ENCODE assay signal across 8 cellular contexts in genomic region chr15:39801641-39802309, GRCh38. TPM values are rescaled to one million over a fixed set of nuclear protein-coding genes. Genes with fewer than 3 reads are reported as not detected.
DNase-seq lines count a peak whose midpoint lies in the region; ATAC-seq, FAIRE-seq and TF ChIP-seq lines count a peak whose summit lies in the region.

No MANE protein-coding gene starts in this region.

- H4K20me1 ChIP-seq in Loucy (ENCODE audit: insufficient read depth, low read length, poor library complexity, severe bottlenecking): no peaks in the 10 kb centered on the region

- no peak for FAIRE-seq in frontal cortex (lab: Jason Lieb, UNC)

- no peaks in the 10 kb centered on the region for H3K4me1 ChIP-seq in Loucy (ENCODE audit: insufficient read depth, low read length, poor library complexity, severe bottlenecking)

- no peak overlapping the region for H2AFZ ChIP-seq in Loucy (ENCODE audit: low read length)

- H3K4me3 ChIP-seq in Loucy (ENCODE audit: low read length, poor library complexity, severe bottlenecking) (no peak overlapping the region), cardiac fibroblast (replicated peaks in 1 of 2; ENCODE audit: low read depth in 2 of 2, low read length in 2 of 2) (no peak overlapping the region), retinal pigment epithelial cell (ENCODE audit: low read length) (no peak overlapping the region)

- H3K4me3 Mint-ChIP-seq in naive thymus-derived CD8-positive, alpha-beta T cell: no peak overlapping the region
- H3K4me3 Mint-ChIP-seq in activated T-helper 2 cell treated with anti-CD3 and anti-CD28 coated beads, Interferon-gamma antibody, Interleukin-2, Interleukin-4, amounts not matched to agents 10 μg/mL and 5 μg/mL and 100 μg/mL, durations not matched to agents 14 hours and 24 hours and 36 hours (ENCODE audit: low read depth): no peak overlapping the region

- H3K4me1 Mint-ChIP-seq in naive thymus-derived CD8-positive, alpha-beta T cell: no peaks in the 10 kb centered on the region
- H3K4me1 Mint-ChIP-seq in activated T-helper 2 cell treated with anti-CD3 and anti-CD28 coated beads, Interferon-gamma antibody, Interleukin-2, Interleukin-4, amounts not matched to agents 10 μg/mL and 5 μg/mL and 100 μg/mL, durations not matched to agents 14 hours and 24 hours and 36 hours (ENCODE audit: low read depth): no peaks in the 10 kb centered on the region

- H3K27ac Mint-ChIP-seq in naive thymus-derived CD8-positive, alpha-beta T cell: no peak overlapping the region
- H3K27ac Mint-ChIP-seq in activated T-helper 2 cell treated with anti-CD3 and anti-CD28 coated beads, Interferon-gamma antibody, Interleukin-2, Interleukin-4, amounts not matched to agents 10 μg/mL and 5 μg/mL and 100 μg/mL, durations not matched to agents 14 hours and 24 hours and 36 hours: no peak overlapping the region

- DNase-seq in DMS114 treated with DMSO at 0.1 percent for 48 hours (lab: John Stamatoyannopoulos, UW; ENCODE audit: unreplicated experiment) (peak; percentile 2), cardiac fibroblast (ENCODE audit: low read depth in 2 of 2) (peak in 1 of 2 donors; percentile 36), retinal pigment epithelial cell (ENCODE audit: low read depth) (no peak), frontal cortex (ENCODE audit: low spot score in 2 of 2) (no peak)
- no peak for DNase-seq in naive thymus-derived CD8-positive, alpha-beta T cell
- DNase-seq in activated T-helper 2 cell treated with anti-CD3 and anti-CD28 coated beads, Interferon-gamma antibody, Interleukin-2, Interleukin-4, amounts not matched to agents 10 μg/mL and 5 μg/mL and 100 μg/mL, durations not matched to agents 14 hours and 24 hours and 36 hours (ENCODE audit: low spot score): no peak

- H3K9me3 Mint-ChIP-seq in naive thymus-derived CD8-positive, alpha-beta T cell: no peaks in the 10 kb centered on the region
- no peaks in the 10 kb centered on the region for H3K9me3 Mint-ChIP-seq in activated T-helper 2 cell treated with anti-CD3 and anti-CD28 coated beads, Interferon-gamma antibody, Interleukin-2, Interleukin-4, amounts not matched to agents 10 μg/mL and 5 μg/mL and 100 μg/mL, durations not matched to agents 14 hours and 24 hours and 36 hours

- no peaks in the 10 kb centered on the region for H3F3A ChIP-seq in Loucy (ENCODE audit: low read depth)

- no peaks in the 10 kb centered on the region for H3K9me2 ChIP-seq in Loucy (replicated peaks; ENCODE audit: low read depth, low read length)

- peak; percentile 66 for ATAC-seq in GM19324 (IDR thresholded peaks at IDR 0.05; ENCODE audit: low FRiP score, unreplicated experiment)
- ATAC-seq in naive thymus-derived CD8-positive, alpha-beta T cell: no peak

- H3K36me3 Mint-ChIP-seq in naive thymus-derived CD8-positive, alpha-beta T cell: no peaks in the 10 kb centered on the region
- H3K36me3 Mint-ChIP-seq in activated T-helper 2 cell treated with anti-CD3 and anti-CD28 coated beads, Interferon-gamma antibody, Interleukin-2, Interleukin-4, amounts not matched to agents 10 μg/mL and 5 μg/mL and 100 μg/mL, durations not matched to agents 14 hours and 24 hours and 36 hours (ENCODE audit: low read depth): no peaks in the 10 kb centered on the region

- H3K36me3 ChIP-seq in Loucy (ENCODE audit: insufficient read depth, low read length): no peaks in the 10 kb centered on the region

- POLR2A ChIA-PET in naive thymus-derived CD8-positive, alpha-beta T cell (lab: Charles Lee): interaction anchor here (0.6 kb wide), 1 partner anchor 14 kb away, joined by 3 read pairs; no protein-coding TSS in a partner anchor

- H3K9ac ChIP-seq in Loucy (ENCODE audit: low read depth, low read length, poor library complexity, severe bottlenecking): no peak overlapping the region

- TF ChIP-seq CTCF in Loucy (conservative IDR thresholded peaks at IDR 0.05; ENCODE audit: low read length) (peak; percentile 62), cardiac fibroblast (IDR thresholded peaks at IDR 0.05; ENCODE audit: low read depth, low read length) (peak; percentile 41), retinal pigment epithelial cell (conservative IDR thresholded peaks at IDR 0.05; ENCODE audit: low read depth, low read length) (peak; percentile 58)

- H3K27me3 ChIP-seq in Loucy (ENCODE audit: insufficient read depth, low read length, poor library complexity, severe bottlenecking): no peaks in the 10 kb centered on the region

- intact Hi-C loops in activated T-helper 2 cell treated with anti-CD3 and anti-CD28 coated beads, Interferon-gamma antibody, Interleukin-2, Interleukin-4, amounts not matched to agents 10 μg/mL and 5 μg/mL and 100 μg/mL, durations not matched to agents 14 hours and 24 hours and 36 hours (cut with micrococcal nuclease): no loop called here

- H3K79me2 ChIP-seq in Loucy (ENCODE audit: insufficient read depth, low read length): no peaks in the 10 kb centered on the region

- no peaks in the 10 kb centered on the region for H3K9me3 ChIP-seq in Loucy (ENCODE audit: insufficient read depth, low read depth, low read length)

- H3K27me3 Mint-ChIP-seq in naive thymus-derived CD8-positive, alpha-beta T cell: peaks cover 8 to 55% (median 40%) of the 10 kb centered on the region in 5 donors
- H3K27me3 Mint-ChIP-seq in activated T-helper 2 cell treated with anti-CD3 and anti-CD28 coated beads, Interferon-gamma antibody, Interleukin-2, Interleukin-4, amounts not matched to agents 10 μg/mL and 5 μg/mL and 100 μg/mL, durations not matched to agents 14 hours and 24 hours and 36 hours (ENCODE audit: low read depth): peaks cover 28% of the 10 kb centered on the region

- H3K4me2 ChIP-seq in Loucy (ENCODE audit: low read depth, low read length, poor library complexity, severe bottlenecking): no peak overlapping the region

RNA-seq across cellular contexts. Expression of gene FSIP1, which starts 19.1 kb away (rescaled TPM):
- total RNA-seq in frontal cortex: 17.5 TPM
- total RNA-seq in naive thymus-derived CD8-positive, alpha-beta T cell: under 1 TPM; 0.30 to 0.55 TPM
- under 1 TPM in 2 of 3 donors, not detected in 1; 0.44 to 0.85 TPM for polyA plus RNA-seq in naive thymus-derived CD8-positive, alpha-beta T cell
- 0.14 and 0.16 TPM in 2 replicates for total RNA-seq in activated T-helper 2 cell treated with anti-CD3 and anti-CD28 coated beads, Interferon-gamma antibody, Interleukin-2, Interleukin-4, amounts not matched to agents 10 μg/mL and 5 μg/mL and 100 μg/mL, durations not matched to agents 14 hours and 24 hours and 36 hours

Comparison
In these comparisons a context has a peak if more than half of its experiments do, and no peak if none do; other contexts are left out.
1. RNA of gene FSIP1, which starts 19.1 kb away (total RNA-seq): 17.5 TPM in frontal cortex (single experiment); 0.30 to 0.55 TPM in naive thymus-derived CD8-positive, alpha-beta T cell and 0.14 to 0.16 TPM in activated T-helper 2 cell treated with anti-CD3 and anti-CD28 coated beads, Interferon-gamma antibody, Interleukin-2, Interleukin-4, amounts not matched to agents 10 μg/mL and 5 μg/mL and 100 μg/mL, durations not matched to agents 14 hours and 24 hours and 36 hours; every median in the first group is over 10 times any median in the second.
2. Peak in every context shown above with its lines, with median percentiles within 50 percentile points of each other: CTCF ChIP-seq.